Comparison of ENCODE assay signal across 19 cellular contexts in the genomic region with DNA sequence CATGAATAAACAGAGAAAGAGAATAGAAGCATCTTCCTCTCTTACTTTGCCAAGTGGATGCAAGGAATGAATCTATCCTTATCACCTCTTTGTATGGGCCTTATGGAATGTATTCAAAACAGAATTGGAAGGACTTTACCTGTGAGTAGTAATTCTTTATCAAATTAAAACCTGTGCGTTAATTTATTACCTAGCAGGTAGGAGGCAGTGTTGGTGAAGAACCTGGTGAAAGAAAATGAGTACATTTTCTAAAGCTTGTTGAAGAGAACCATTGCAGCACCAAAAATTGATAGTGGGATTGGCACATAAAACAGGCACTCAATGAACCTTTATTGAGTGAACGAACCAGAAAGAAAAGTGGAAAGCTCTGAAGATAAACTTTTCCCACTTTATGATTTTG.
DNase-seq lines count a peak whose midpoint lies in the region; ATAC-seq and TF ChIP-seq lines count a peak whose summit lies in the region.
"Had no signal": no experiment of that assay in that cellular context is flagged by ENCODE, and none has a peak within 500 bp of the region (broad histone marks: within the 10 kb centered on the region; RNA-seq: fewer than 3 reads in every experiment).

No MANE protein-coding gene starts in this region.

- TF ChIP-seq CTCF in C4-2B (conservative IDR thresholded peaks at IDR 0.05) (peak; percentile 15; the same call in 1 of the 2 replicates), GM23338 (conservative IDR thresholded peaks at IDR 0.05; ENCODE audit: low read depth in 2 of 2) (peak; percentile 45 to 63; a peak in 3 of 4 replicates), epithelial cell of proximal tubule (conservative IDR thresholded peaks at IDR 0.05; ENCODE audit: low read depth, low read length) (peak; percentile 32), retinal pigment epithelial cell (conservative IDR thresholded peaks at IDR 0.05; ENCODE audit: low read depth, low read length) (peak; percentile 3), body of pancreas (IDR thresholded peaks at IDR 0.05) (no peak)

- H3F3A ChIP-seq in GM23338 (replicated peaks; ENCODE audit: low read depth), result no peaks in the 10 kb centered on the region

- H3K27me3 Mint-ChIP-seq in GM23338 (ENCODE audit: insufficient read depth, low read depth, poor library complexity), result peaks cover 2% of the 10 kb centered on the region
- H3K27me3 Mint-ChIP-seq: B cell; CD4-positive, CD25-positive, alpha-beta regulatory T cell; CD8-positive, alpha-beta memory T cell had no signal

- peaks cover 4% of the 10 kb centered on the region; the same call in 1 of the 2 replicates for H3K4me1 ChIP-seq in GM23338 (ENCODE audit: insufficient read depth)
- H3K4me1 ChIP-seq in body of pancreas, result no peaks in the 10 kb centered on the region

- no peaks in the 10 kb centered on the region for H3K79me2 ChIP-seq in GM23338 (replicated peaks; ENCODE audit: insufficient read depth)

- TF ChIP-seq POLR2A in body of pancreas (IDR thresholded peaks at IDR 0.05), result no peak

- H3K4me1 Mint-ChIP-seq in GM23338, result peaks cover 5% of the 10 kb centered on the region; the same call in 1 of the 3 replicates
- H3K4me1 Mint-ChIP-seq: B cell; CD4-positive, CD25-positive, alpha-beta regulatory T cell; CD8-positive, alpha-beta memory T cell had no signal

- H3K4me2 ChIP-seq in GM23338, result no peak overlapping the region

- no peaks in the 10 kb centered on the region for H3K36me3 Mint-ChIP-seq in GM23338 (ENCODE audit: low read depth)
- H3K36me3 Mint-ChIP-seq: CD4-positive, CD25-positive, alpha-beta regulatory T cell; CD8-positive, alpha-beta memory T cell had no signal

- H3K36me3 ChIP-seq in GM23338 (ENCODE audit: insufficient read depth), result no peaks in the 10 kb centered on the region
- no peaks in the 10 kb centered on the region for H3K36me3 ChIP-seq in body of pancreas (replicated peaks in 1 of 2; ENCODE audit: insufficient read depth in 1 of 2, low read depth in 2 of 2)
- H3K36me3 ChIP-seq: BLaER1 treated with 17β-estradiol and CSF1 and Interleukin-3, amounts not matched to agents 10 nM and 100 nM had no signal

- no peak overlapping the region for H3K4me3 ChIP-seq in GM23338
- no peak overlapping the region for H3K4me3 ChIP-seq in epithelial cell of proximal tubule (ENCODE audit: low read depth, low read length)
- no peak overlapping the region for H3K4me3 ChIP-seq in retinal pigment epithelial cell (ENCODE audit: low read length)
- no peak overlapping the region for H3K4me3 ChIP-seq in body of pancreas
- H3K4me3 ChIP-seq: BLaER1 treated with 17β-estradiol and CSF1 and Interleukin-3, amounts not matched to agents 10 nM and 100 nM had no signal

- no peak for ATAC-seq in GM23338
- ATAC-seq in HG03521 (IDR thresholded peaks at IDR 0.05; ENCODE audit: unreplicated experiment), result no peak
- no peak for ATAC-seq in body of pancreas
- ATAC-seq in GM21423 (IDR thresholded peaks at IDR 0.05; ENCODE audit: unreplicated experiment), result no peak
- ATAC-seq: HepG2 had no signal

- no peak overlapping the region for H2AFZ ChIP-seq in GM23338

- no peaks in the 10 kb centered on the region for H3K9me3 ChIP-seq in body of pancreas

- H3K9me2 ChIP-seq in GM23338 (ENCODE audit: insufficient read depth), result peaks cover 5% of the 10 kb centered on the region; the same call in 1 of the 2 replicates

- H3K27ac Mint-ChIP-seq in GM23338, result no peak overlapping the region
- H3K27ac Mint-ChIP-seq: B cell; CD4-positive, CD25-positive, alpha-beta regulatory T cell; CD8-positive, alpha-beta memory T cell had no signal

- no peaks in the 10 kb centered on the region; the same call in 2 of the 3 replicates for H3K9me3 Mint-ChIP-seq in GM23338
- H3K9me3 Mint-ChIP-seq: CD8-positive, alpha-beta memory T cell had no signal

- no peaks in the 10 kb centered on the region for H3K27me3 ChIP-seq in GM23338 (ENCODE audit: insufficient read depth)
- no peaks in the 10 kb centered on the region for H3K27me3 ChIP-seq in body of pancreas
- H3K27me3 ChIP-seq: BLaER1 treated with 17β-estradiol and CSF1 and Interleukin-3, amounts not matched to agents 10 nM and 100 nM had no signal

- intact Hi-C loops in body of pancreas (cut with DNase I), result no loop called here

- H3K27ac ChIP-seq in C4-2B (no peak overlapping the region), GM23338 (ENCODE audit: low read depth) (no peak overlapping the region), body of pancreas (no peak overlapping the region)
- H3K27ac ChIP-seq: BLaER1 treated with 17β-estradiol and CSF1 and Interleukin-3, amounts not matched to agents 10 nM and 100 nM had no signal

- H4K20me1 ChIP-seq in GM23338 (replicated peaks; ENCODE audit: insufficient read depth), result no peaks in the 10 kb centered on the region
- H4K20me1 ChIP-seq: BLaER1 treated with 17β-estradiol and CSF1 and Interleukin-3, amounts not matched to agents 10 nM and 100 nM had no signal

- H3K4me3 Mint-ChIP-seq in GM23338, result no peak overlapping the region
- H3K4me3 Mint-ChIP-seq: B cell; CD4-positive, CD25-positive, alpha-beta regulatory T cell; CD8-positive, alpha-beta memory T cell had no signal

- 60 to 61% methylated on average over 2 of the region's 2 CpGs for WGBS in body of pancreas, 2 donors

- DNase-seq in GM23338 (ENCODE audit: low spot score), result peak; percentile 34
- DNase-seq in epithelial cell of proximal tubule (ENCODE audit: low read depth), result no peak
- DNase-seq in retinal pigment epithelial cell (ENCODE audit: low read depth), result no peak
- no peak for DNase-seq in body of pancreas
- DNase-seq: 8988T; CD4-positive, CD25-positive, alpha-beta regulatory T cell; CD8-positive, alpha-beta memory T cell; COR-L47; DMS153; DMS79; GF-D8; HCEC 1CT; KG1 had no signal

TF ChIP-seq in GM23338, 12 proteins besides CTCF, POLR2A, EP300 and RAD21:
- TF ChIP-seq, protein P1, sequence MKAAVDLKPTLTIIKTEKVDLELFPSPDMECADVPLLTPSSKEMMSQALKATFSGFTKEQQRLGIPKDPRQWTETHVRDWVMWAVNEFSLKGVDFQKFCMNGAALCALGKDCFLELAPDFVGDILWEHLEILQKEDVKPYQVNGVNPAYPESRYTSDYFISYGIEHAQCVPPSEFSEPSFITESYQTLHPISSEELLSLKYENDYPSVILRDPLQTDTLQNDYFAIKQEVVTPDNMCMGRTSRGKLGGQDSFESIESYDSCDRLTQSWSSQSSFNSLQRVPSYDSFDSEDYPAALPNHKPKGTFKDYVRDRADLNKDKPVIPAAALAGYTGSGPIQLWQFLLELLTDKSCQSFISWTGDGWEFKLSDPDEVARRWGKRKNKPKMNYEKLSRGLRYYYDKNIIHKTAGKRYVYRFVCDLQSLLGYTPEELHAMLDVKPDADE (IDR thresholded peaks at IDR 0.05), result no peak

Comparison
In these comparisons a context has a peak if more than half of its experiments do, and no peak if none do; other contexts are left out.
1. CTCF ChIP-seq: peak in C4-2B (single experiment), GM23338 (2 of 2), epithelial cell of proximal tubule (single experiment) and retinal pigment epithelial cell (single experiment); none in body of pancreas (0 of 7).